ENCODE assay signal across 12 cellular contexts in the genomic region with DNA sequence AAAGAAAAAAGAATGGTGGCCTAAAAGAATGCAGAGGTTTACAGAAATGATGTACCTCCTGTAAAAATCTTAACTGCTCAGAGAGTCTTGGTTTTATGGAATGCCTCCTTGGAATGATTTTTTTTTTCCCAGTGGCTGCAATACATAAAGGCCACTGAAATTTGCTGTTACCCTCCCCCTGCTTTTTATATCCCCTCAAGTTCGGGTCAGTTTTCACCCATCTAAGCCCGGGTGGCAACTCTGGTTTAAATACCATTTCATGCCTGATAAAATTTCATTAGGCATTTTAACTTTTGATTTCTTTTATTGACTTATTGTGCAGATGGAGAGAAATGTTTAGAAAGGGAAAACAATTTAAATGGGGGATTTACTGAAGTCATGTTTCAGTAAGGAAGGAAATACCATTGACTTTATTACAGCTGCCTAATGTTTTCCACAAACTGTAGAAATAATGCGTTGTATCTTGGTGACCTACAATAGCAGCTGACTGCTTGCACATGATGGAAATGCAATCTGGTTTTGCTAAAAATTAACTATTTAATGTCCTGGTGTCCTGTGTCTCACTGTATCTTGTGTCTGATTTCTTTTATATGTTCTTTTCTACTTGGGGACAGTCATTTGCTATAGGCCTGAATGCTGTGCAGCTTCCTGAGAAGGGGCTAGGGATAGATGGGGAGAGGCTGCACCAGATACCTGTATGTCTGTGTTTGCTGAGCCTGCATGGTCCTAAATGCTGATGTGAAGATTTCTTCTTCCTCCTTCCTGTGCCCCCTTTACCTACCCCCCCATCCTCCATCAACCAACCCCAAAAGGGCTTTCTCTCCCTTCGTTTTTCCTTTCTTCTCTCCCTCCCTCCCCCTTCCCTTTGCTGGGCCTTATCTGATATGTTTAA.
DNase-seq lines count a peak whose midpoint lies in the region; TF ChIP-seq lines count a peak whose summit lies in the region.
"Had no signal": no experiment of that assay in that cellular context is flagged by ENCODE, and none has a peak within 500 bp of the region (broad histone marks: within the 10 kb centered on the region; RNA-seq: fewer than 3 reads in every experiment).

No MANE protein-coding gene starts in this region.

- peaks cover 9% of the 10 kb centered on the region for H3K4me1 ChIP-seq in mucosa of stomach (ENCODE audit: control insufficient read depth, insufficient read depth, low read length)

- POLR2A ChIA-PET in AG04450 (lab: Yijun Ruan, JAX), result interaction anchor here (0.8 to 1.6 kb wide), 4 partner anchors 24 to 317 kb away, joined by 3 to 12 read pairs (median 10); no protein-coding TSS in a partner anchor

- CTCF ChIA-PET in AG04450 (lab: Charles Lee), result interaction anchor here (0.6 to 1.1 kb wide), 2 partner anchors 157 to 554 kb away, joined by 3 to 7 read pairs; no protein-coding TSS in a partner anchor

- TF ChIP-seq CTCF in AG04450 (IDR thresholded peaks at IDR 0.05; ENCODE audit: low read depth, low read length), result no peak

- H3K9me3 ChIP-seq in AG04450 (ENCODE audit: control insufficient read depth, insufficient read depth, low read length) (no peaks in the 10 kb centered on the region), mucosa of stomach (ENCODE audit: control insufficient read depth, low read length) (no peaks in the 10 kb centered on the region)
- H3K9me3 ChIP-seq: lower lobe of right lung, stomach had no signal

- in situ Hi-C loops in ACHN (cut with HindIII; ENCODE audit: low pct_ligation_motif_present, low pct_unique_long_range_greater_than_20kb, low sequenced_read_pairs), result no loop called here

- H3K27ac ChIP-seq in AG04450 (ENCODE audit: low read depth, low read length), result peak overlapping the region; percentile 94
- H3K27ac ChIP-seq: lower lobe of right lung had no signal

- H3K27me3 ChIP-seq in AG04450 (ENCODE audit: control insufficient read depth, insufficient read depth, low read length) (no peaks in the 10 kb centered on the region), mucosa of stomach (ENCODE audit: control insufficient read depth, insufficient read depth, low read length) (no peaks in the 10 kb centered on the region)
- H3K27me3 ChIP-seq: stomach had no signal

- H3K4me3 ChIP-seq in AG04450 (ENCODE audit: low read depth, low read length), result no peak overlapping the region
- H3K4me3 ChIP-seq in mucosa of stomach (ENCODE audit: low read length), result no peak overlapping the region
- H3K4me3 ChIP-seq: lower lobe of right lung, stomach had no signal

- DNase-seq in AG04450 (ENCODE audit: low read depth, low spot score) (no peak), M059J (ENCODE audit: low read depth) (peak; percentile 36), dermis blood vessel endothelial cell (peak; percentile 88), ACHN (no peak), retina (no peak), mesenteric fat pad (ENCODE audit: low spot score) (no peak)
- no peak for DNase-seq in activated CD4-positive, alpha-beta T cell treated with anti-CD3 and anti-CD28 coated beads for 48 hours
- DNase-seq: activated naive CD8-positive, alpha-beta T cell treated with anti-CD3 and anti-CD28 coated beads for 36 hours; lower lobe of right lung; NCI-H2029; stomach had no signal

- H3K36me3 ChIP-seq in mucosa of stomach (ENCODE audit: control insufficient read depth, insufficient read depth, low read length), result no peaks in the 10 kb centered on the region
- H3K36me3 ChIP-seq: lower lobe of right lung, stomach had no signal

- H3K9ac ChIP-seq in mucosa of stomach (ENCODE audit: low read length), result peak overlapping the region; percentile 16

Comparison
In these comparisons a context has a peak if more than half of its experiments do, and no peak if none do; other contexts are left out.
1. DNase-seq: peak in M059J (single experiment) and dermis blood vessel endothelial cell (single experiment); none in AG04450 (single experiment), ACHN (single experiment), retina (single experiment), activated CD4-positive, alpha-beta T cell treated with anti-CD3 and anti-CD28 coated beads for 48 hours (single experiment) and mesenteric fat pad (single experiment).